In the genomic region with DNA sequence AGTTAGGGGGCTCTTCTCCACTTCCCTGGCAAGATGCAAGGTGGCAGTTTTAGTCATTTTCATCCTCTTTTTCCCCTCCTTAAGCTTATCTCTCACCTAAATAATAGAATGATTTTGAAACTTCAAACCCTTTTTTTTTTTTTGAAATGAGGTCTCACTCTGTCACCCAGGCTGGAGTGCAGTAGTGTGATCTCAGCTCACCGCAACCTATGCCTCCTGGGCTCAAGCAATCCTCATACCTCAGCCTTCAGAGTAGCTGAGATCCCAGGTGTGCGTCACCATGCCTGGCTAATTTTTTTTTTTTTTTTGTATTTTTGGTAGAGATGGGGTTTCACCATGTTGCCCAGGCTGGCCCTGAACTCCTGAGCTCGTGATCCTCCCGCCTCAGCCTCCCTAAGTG, we compare ENCODE assay signal across 7 cellular contexts. TPM values are rescaled to one million over a fixed set of nuclear protein-coding genes. Genes with fewer than 3 reads are reported as not detected.
A peak's percentile ranks its signal among the peaks of the same experiment; 100 is the strongest.
DNase-seq lines count a peak whose midpoint lies in the region; ATAC-seq and TF ChIP-seq lines count a peak whose summit lies in the region.
"Not testable (repeated sequence)": the region's sequence is repeated elsewhere in the genome, so short reads cannot be mapped to it uniquely, and the experiment has no call there.

No MANE protein-coding gene starts in this region.

- TF ChIP-seq CTCF in lung (IDR thresholded peaks at IDR 0.05; ENCODE audit: control extremely low read depth, extremely low read depth); smooth muscle cell (IDR thresholded peaks at IDR 0.05; ENCODE audit: borderline replicate concordance, insufficient read depth, poor library complexity, severe bottlenecking): not testable (repeated sequence)

- intact Hi-C loops in dendritic cell treated with granulocyte-macrophage colony-stimulating factor and Interleukin-4, amounts not matched to agents 40 ng/mL and 50 ng/mL, for 4 days (cut with micrococcal nuclease), result not testable (repeated sequence)

- not testable (repeated sequence) for H3K9ac ChIP-seq in smooth muscle cell (ENCODE audit: low read depth)

- not testable (repeated sequence) for H3K4me3 ChIP-seq in lung, smooth muscle cell

- not testable (repeated sequence) for H3K9me3 ChIP-seq in lung (ENCODE audit: control insufficient read depth in 2 of 2, insufficient read depth in 1 of 2, low read length in 1 of 2); smooth muscle cell (replicated peaks; ENCODE audit: low read depth)

- peak; percentile 4 for DNase-seq in NCI-H2171 treated with DMSO at 0.1 percent for 48 hours (lab: John Stamatoyannopoulos, UW)
- DNase-seq in activated T-cell treated with anti-CD3 and anti-CD28 coated beads, Interleukin-2, amount 50 U/mL, for 72 hours; lung (ENCODE audit: low spot score); smooth muscle cell (lab: John Stamatoyannopoulos, UW; ENCODE audit: unreplicated experiment): not testable (repeated sequence)

- WGBS in lung, 2 donors, result 72 to 88% methylated on average over 4 of the region's 4 CpGs
- 86% methylated on average over 4 of the region's 4 CpGs for WGBS in smooth muscle cell (ENCODE audit: low lambda C conversion rate)

- H3K27me3 Mint-ChIP-seq in activated T-cell treated with anti-CD3 and anti-CD28 coated beads, Interleukin-2, amount 50 U/mL, for 72 hours (ENCODE audit: low read depth); dendritic cell treated with granulocyte-macrophage colony-stimulating factor and Interleukin-4, amounts not matched to agents 40 ng/mL and 50 ng/mL, for 4 days: not testable (repeated sequence)

- H3K4me3 Mint-ChIP-seq in activated T-cell treated with anti-CD3 and anti-CD28 coated beads, Interleukin-2, amount 50 U/mL, for 72 hours, result peak overlapping the region; percentile 65 to 72
- not testable (repeated sequence) for H3K4me3 Mint-ChIP-seq in dendritic cell treated with granulocyte-macrophage colony-stimulating factor and Interleukin-4, amounts not matched to agents 40 ng/mL and 50 ng/mL, for 4 days

- not testable (repeated sequence) for H3K36me3 ChIP-seq in lung (ENCODE audit: control insufficient read depth in 2 of 2, insufficient read depth in 2 of 2, low read length in 2 of 2); smooth muscle cell (ENCODE audit: low read depth)

- peak overlapping the region; percentile 48 for H3K4me2 ChIP-seq in smooth muscle cell

- not testable (repeated sequence) for H4K20me1 ChIP-seq in smooth muscle cell (ENCODE audit: low read depth)

- H2AFZ ChIP-seq in smooth muscle cell (ENCODE audit: low read depth), result peak overlapping the region; percentile 27

- H3K27ac Mint-ChIP-seq in activated T-cell treated with anti-CD3 and anti-CD28 coated beads, Interleukin-2, amount 50 U/mL, for 72 hours, result peak overlapping the region; percentile 56
- H3K27ac Mint-ChIP-seq in dendritic cell treated with granulocyte-macrophage colony-stimulating factor and Interleukin-4, amounts not matched to agents 40 ng/mL and 50 ng/mL, for 4 days, result peak overlapping the region; percentile 79

- not testable (repeated sequence) for H3K4me1 ChIP-seq in lung (ENCODE audit: control insufficient read depth in 2 of 2, insufficient read depth in 2 of 2, low read length in 2 of 2); smooth muscle cell (ENCODE audit: low read depth)

- H3K4me1 Mint-ChIP-seq in activated T-cell treated with anti-CD3 and anti-CD28 coated beads, Interleukin-2, amount 50 U/mL, for 72 hours (ENCODE audit: low read depth), result peaks cover 21% of the 10 kb centered on the region
- peaks cover 23% of the 10 kb centered on the region for H3K4me1 Mint-ChIP-seq in dendritic cell treated with granulocyte-macrophage colony-stimulating factor and Interleukin-4, amounts not matched to agents 40 ng/mL and 50 ng/mL, for 4 days (ENCODE audit: low read depth)

- H3K27ac ChIP-seq in lung (ENCODE audit: low read depth in 1 of 2, low read length in 1 of 2), result peak overlapping the region; percentile 37 to 62
- H3K27ac ChIP-seq in smooth muscle cell (ENCODE audit: low read depth), result peak overlapping the region; percentile 35

- not testable (repeated sequence) for H3K27me3 ChIP-seq in lung (ENCODE audit: control insufficient read depth, insufficient read depth); smooth muscle cell (ENCODE audit: low read depth)

- not testable (repeated sequence) for H3K9me3 Mint-ChIP-seq in activated T-cell treated with anti-CD3 and anti-CD28 coated beads, Interleukin-2, amount 50 U/mL, for 72 hours; dendritic cell treated with granulocyte-macrophage colony-stimulating factor and Interleukin-4, amounts not matched to agents 40 ng/mL and 50 ng/mL, for 4 days

- H3K79me2 ChIP-seq in smooth muscle cell (ENCODE audit: low read depth), result not testable (repeated sequence)

- not testable (repeated sequence) for H3F3A ChIP-seq in smooth muscle cell (ENCODE audit: low read depth)

- not testable (repeated sequence) for H3K36me3 Mint-ChIP-seq in activated T-cell treated with anti-CD3 and anti-CD28 coated beads, Interleukin-2, amount 50 U/mL, for 72 hours (ENCODE audit: insufficient read depth in 2 of 2); dendritic cell treated with granulocyte-macrophage colony-stimulating factor and Interleukin-4, amounts not matched to agents 40 ng/mL and 50 ng/mL, for 4 days (ENCODE audit: low read depth)

- ATAC-seq in GM19351 (IDR thresholded peaks at IDR 0.05; ENCODE audit: unreplicated experiment) (peak; percentile 31), HG02852 (IDR thresholded peaks at IDR 0.05; ENCODE audit: unreplicated experiment) (peak; percentile 6)
- ATAC-seq in activated T-cell treated with anti-CD3 and anti-CD28 coated beads, Interleukin-2, amount 50 U/mL, for 72 hours (replicated peaks in 1 of 2), result peak; percentile 68 to 71
- not testable (repeated sequence) for ATAC-seq in lung (ENCODE audit: insufficient read depth, low FRiP score)

RNA-seq across cellular contexts. Expression of a gene that starts 9.8 kb away (rescaled TPM):
- 100 to 1,000 TPM in 1 of 2 donors, 10 to 100 TPM in 1; 90.2 to 109 TPM for total RNA-seq in activated T-cell treated with anti-CD3 and anti-CD28 coated beads, Interleukin-2, amount 50 U/mL, for 72 hours
- total RNA-seq in lung (100 to 1,000 TPM in 1 of 2 donors, 10 to 100 TPM in 1; 67.2 to 127 TPM), smooth muscle cell (26.4 and 27.6 TPM in 2 replicates)
- polyA plus RNA-seq in lung (100 to 1,000 TPM; 143 to 195 TPM), smooth muscle cell (91.4 and 111 TPM in 2 replicates)

RNA-seq across cellular contexts. Expression of a gene that starts 13.5 kb away (rescaled TPM):
- total RNA-seq in activated T-cell treated with anti-CD3 and anti-CD28 coated beads, Interleukin-2, amount 50 U/mL, for 72 hours, result 10 to 100 TPM; 16.5 to 24.1 TPM
- total RNA-seq in lung (10 to 100 TPM; 23.5 to 78.3 TPM), smooth muscle cell (3.8 and 8.7 TPM in 2 replicates)
- polyA plus RNA-seq in lung (10 to 100 TPM; 22.9 to 32.4 TPM), smooth muscle cell (16.1 and 31.7 TPM in 2 replicates)

RNA-seq across cellular contexts. Expression of a gene that starts 20.7 kb away (rescaled TPM):
- 10 to 100 TPM; 89.0 to 97.6 TPM for total RNA-seq in activated T-cell treated with anti-CD3 and anti-CD28 coated beads, Interleukin-2, amount 50 U/mL, for 72 hours
- 100 to 1,000 TPM in 1 of 2 donors, 10 to 100 TPM in 1; 56.6 to 110 TPM for total RNA-seq in lung
- 10 to 100 TPM; 61.2 to 85.2 TPM for polyA plus RNA-seq in lung
- 4.5 TPM in 2 replicates for total RNA-seq in smooth muscle cell
- polyA plus RNA-seq in smooth muscle cell, result 2.4 and 9.6 TPM in 2 replicates

RNA-seq across cellular contexts. Expression of a gene that starts 31.9 kb away (rescaled TPM):
- total RNA-seq in activated T-cell treated with anti-CD3 and anti-CD28 coated beads, Interleukin-2, amount 50 U/mL, for 72 hours, result 10 to 100 TPM; 24.0 to 30.7 TPM
- total RNA-seq in lung (10 to 100 TPM; 12.7 to 32.9 TPM), smooth muscle cell (9.8 and 13.3 TPM in 2 replicates)
- polyA plus RNA-seq in lung (10 to 100 TPM; 14.6 to 27.8 TPM), smooth muscle cell (15.4 and 17.4 TPM in 2 replicates)

RNA-seq across cellular contexts. Expression of a gene that starts 39.8 kb away (rescaled TPM):
- total RNA-seq in activated T-cell treated with anti-CD3 and anti-CD28 coated beads, Interleukin-2, amount 50 U/mL, for 72 hours, result 100 to 1,000 TPM; 101 to 117 TPM
- total RNA-seq in lung (100 to 1,000 TPM in 1 of 2 donors, 10 to 100 TPM in 1; 47.8 to 105 TPM), smooth muscle cell (32.6 and 48.4 TPM in 2 replicates)
- polyA plus RNA-seq in lung (10 to 100 TPM; 52.0 to 80.1 TPM), smooth muscle cell (90.5 and 107 TPM in 2 replicates)

Comparison
In these comparisons a context has a peak if more than half of its experiments do, and no peak if none do; other contexts are left out.
1. RNA of a gene that starts 20.7 kb away (total RNA-seq): 56.6 to 110 TPM in lung and 89.0 to 97.6 TPM in activated T-cell treated with anti-CD3 and anti-CD28 coated beads, Interleukin-2, amount 50 U/mL, for 72 hours; 4.5 TPM in smooth muscle cell; every median in the first group is over 10 times any median in the second.